Comparison of ENCODE assay signal across 21 cellular contexts in genomic region chr6:26412225-26412624, GRCh38. TPM values are rescaled to one million over a fixed set of nuclear protein-coding genes. Genes with fewer than 3 reads are reported as not detected.
DNase-seq lines count a peak whose midpoint lies in the region; ATAC-seq, FAIRE-seq and TF ChIP-seq lines count a peak whose summit lies in the region.
"Had no signal": no experiment of that assay in that cellular context is flagged by ENCODE, and none has a peak within 500 bp of the region (broad histone marks: within the 10 kb centered on the region; RNA-seq: fewer than 3 reads in every experiment).

No MANE protein-coding gene starts in this region.

- H3K9me1 ChIP-seq in K562 (ENCODE audit: control insufficient read depth, insufficient read depth, low read length) = no peaks in the 10 kb centered on the region

- no peak for FAIRE-seq in K562 (lab: Jason Lieb, UNC)

- H3K4me3 ChIP-seq in K562 = no peak overlapping the region
- H3K4me3 ChIP-seq: HAP-1, ovary, tibial nerve had no signal

- H4K20me1 ChIP-seq in K562 (replicated peaks; ENCODE audit: control insufficient read depth, insufficient read depth, low read length) = no peaks in the 10 kb centered on the region

- 33% methylated on average over 3 of the region's 3 CpGs for WGBS in K562 (ENCODE audit: insufficient coverage, low coverage, missing lambda C conversion rate)

- H3K4me1 ChIP-seq in K562 (replicated peaks in 1 of 2; ENCODE audit: control insufficient read depth in 2 of 2, insufficient read depth in 2 of 2, low read length in 2 of 2) = peaks cover 3 to 5% of the 10 kb centered on the region in 2 experiments; a peak in 3 of 5 replicates
- H3K4me1 ChIP-seq: HAP-1 had no signal

- no peak overlapping the region for H3K27ac ChIP-seq in CD4-positive, alpha-beta T cell (ENCODE audit: low read depth, low read length)
- no peak overlapping the region for H3K27ac ChIP-seq in K562 (ENCODE audit: extremely low read depth, low read depth, low read length)
- H3K27ac ChIP-seq: HL-60, ovary, tibial nerve had no signal

- TF ChIP-seq EP300 in K562 (IDR thresholded peaks at IDR 0.05; ENCODE audit: low read length) = no peak

- no peak for TF ChIP-seq POLR2A in K562 (conservative IDR thresholded peaks at IDR 0.05)

- CTCF ChIA-PET in CD4-positive, alpha-beta T cell (lab: Charles Lee) = no interaction called here
- CTCF ChIA-PET in K562 (lab: Yijun Ruan, JAX; ENCODE audit: low intra/inter-chr PET ratio) = no interaction called here

- no peaks in the 10 kb centered on the region for H3K9me3 ChIP-seq in CD4-positive, alpha-beta T cell (ENCODE audit: control insufficient read depth, low read length)
- no peaks in the 10 kb centered on the region for H3K9me3 ChIP-seq in K562 (replicated peaks; ENCODE audit: control insufficient read depth, insufficient read depth, low read depth, low read length)
- H3K9me3 ChIP-seq: BE2C, HAP-1, ovary, tibial nerve had no signal

- H3K36me3 ChIP-seq in K562 (ENCODE audit: control insufficient read depth, insufficient read depth, low read length) = no peaks in the 10 kb centered on the region
- H3K36me3 ChIP-seq: BE2C, HAP-1, ovary had no signal

- no peak for TF ChIP-seq CTCF in CD4-positive, alpha-beta T cell (IDR thresholded peaks at IDR 0.05)
- no peak for TF ChIP-seq CTCF in K562 (IDR thresholded peaks at IDR 0.05 in 2 of 3, conservative IDR thresholded peaks at IDR 0.05 in 1 of 3; ENCODE audit: insufficient read depth in 2 of 3, low read depth in 1 of 3, low read length in 3 of 3)

- DNase-seq in CD4-positive, alpha-beta T cell = no peak
- DNase-seq in EL (peak; percentile 31), K562 (ENCODE audit: extremely low read depth in 1 of 4, low spot score in 3 of 4) (no peak), SK-N-DZ (ENCODE audit: low spot score) (no peak)
- no peak for DNase-seq in naive thymus-derived CD8-positive, alpha-beta T cell
- no peak for DNase-seq in stimulated activated CD4-positive, alpha-beta T cell treated with anti-CD3 and anti-CD28 coated beads, Interleukin-2, amount 100 ng/mL, for 24 hours
- DNase-seq: activated CD4-positive, alpha-beta T cell treated with anti-CD3 and anti-CD28 coated beads for 1 hour; anterior cingulate cortex; BE2C; effector CD8-positive, alpha-beta T cell; GDM1; left cardiac atrium; NCI-H187 treated with DMSO at 0.1 percent for 48 hours; ovary; RPMI8226; stimulated activated naive CD4-positive, alpha-beta T cell treated with Interleukin-2 at 50 U/mL for 16 hours had no signal

- no peak overlapping the region for H3K4me2 ChIP-seq in K562 (ENCODE audit: insufficient read depth, low read length)

- no peak overlapping the region for H2AFZ ChIP-seq in K562 (ENCODE audit: low read depth, low read length)

- peaks cover 20% of the 10 kb centered on the region for H3K4me1 Mint-ChIP-seq in CD4-positive, alpha-beta T cell (ENCODE audit: low read depth)
- peaks cover 21 to 55% (median 32%) of the 10 kb centered on the region in 4 donors for H3K4me1 Mint-ChIP-seq in naive thymus-derived CD8-positive, alpha-beta T cell

- in situ Hi-C loops in K562 (cut with MboI) = no loop called here

- no peak for TF ChIP-seq RAD21 in K562 (CRISPR knock-in tag; conservative IDR thresholded peaks at IDR 0.05 in 1 of 2, IDR thresholded peaks at IDR 0.05 in 1 of 2)

- POLR2A ChIA-PET in CD4-positive, alpha-beta T cell (lab: Charles Lee) = interaction anchor here (0.5 to 0.6 kb wide), 2 partner anchors 63 to 90 kb away, joined by 3 read pairs; no protein-coding TSS in a partner anchor
- POLR2A ChIA-PET in K562 (lab: Yijun Ruan, JAX) = interaction anchor here (0.6 to 1.3 kb wide), 4 partner anchors 14 to 214 kb away, joined by 3 to 4 read pairs (median 3); a partner anchor contains a TSS
- POLR2A ChIA-PET in naive thymus-derived CD8-positive, alpha-beta T cell (lab: Charles Lee) = interaction anchor here (0.9 kb wide), 1 partner anchor 28 kb away, joined by 3 read pairs; no protein-coding TSS in a partner anchor

- no TSS peak for BruUV-seq in K562 (replicated peaks; lab: Mats Ljungman, UMichigan)

- H3K9me3 Mint-ChIP-seq in CD4-positive, alpha-beta T cell = no peaks in the 10 kb centered on the region
- peaks cover 0 to 16% (median 0%) of the 10 kb centered on the region in 9 donors for H3K9me3 Mint-ChIP-seq in naive thymus-derived CD8-positive, alpha-beta T cell

- no peaks in the 10 kb centered on the region for H3K27me3 Mint-ChIP-seq in CD4-positive, alpha-beta T cell
- H3K27me3 Mint-ChIP-seq in naive thymus-derived CD8-positive, alpha-beta T cell = no peaks in the 10 kb centered on the region

- peaks cover 91% of the 10 kb centered on the region for H3K36me3 Mint-ChIP-seq in CD4-positive, alpha-beta T cell (ENCODE audit: low read depth)
- peaks cover 34 to 82% (median 47%) of the 10 kb centered on the region in 3 donors for H3K36me3 Mint-ChIP-seq in naive thymus-derived CD8-positive, alpha-beta T cell

- intact Hi-C loops in CD4-positive, alpha-beta T cell (cut with DNase I, micrococcal nuclease) = no loop called here
- intact Hi-C loops in K562 (cut with micrococcal nuclease) = no loop called here

- H3K27ac Mint-ChIP-seq in CD4-positive, alpha-beta T cell = peak overlapping the region; percentile 30
- peak overlapping the region; percentile 35 to 86 (median 77) for H3K27ac Mint-ChIP-seq in naive thymus-derived CD8-positive, alpha-beta T cell

- no peak for ATAC-seq in CD4-positive, alpha-beta T cell (ENCODE audit: poor library complexity)
- ATAC-seq in K562 (peak; percentile 17), HG02938 (IDR thresholded peaks at IDR 0.05; ENCODE audit: unreplicated experiment) (no peak)
- no peak for ATAC-seq in naive thymus-derived CD8-positive, alpha-beta T cell
- ATAC-seq: left cardiac atrium, sciatic nerve had no signal

- no peaks in the 10 kb centered on the region for H3K27me3 ChIP-seq in CD4-positive, alpha-beta T cell (ENCODE audit: control insufficient read depth, insufficient read depth, low read length)
- H3K27me3 ChIP-seq in K562 (ENCODE audit: control insufficient read depth in 2 of 2, insufficient read depth in 2 of 2, low read length in 2 of 2) = no peaks in the 10 kb centered on the region
- H3K27me3 ChIP-seq: BE2C, ovary, tibial nerve had no signal

- H3K4me3 Mint-ChIP-seq in CD4-positive, alpha-beta T cell = no peak overlapping the region
- H3K4me3 Mint-ChIP-seq in naive thymus-derived CD8-positive, alpha-beta T cell = peak overlapping the region in 1 of 10 donors; percentile 29

- H3K9ac ChIP-seq in K562 (ENCODE audit: insufficient read depth in 1 of 2, low read depth in 2 of 2, low read length in 2 of 2) = no peak overlapping the region; a peak in 1 of 4 replicates

- H3K79me2 ChIP-seq in K562 (ENCODE audit: control insufficient read depth, insufficient read depth, low read length) = no peaks in the 10 kb centered on the region

RNA-seq across cellular contexts. Expression of gene BTN3A1, which starts 10.2 kb away (rescaled TPM):
- 100 to 1,000 TPM; 109 TPM for total RNA-seq in CD4-positive, alpha-beta T cell
- total RNA-seq in K562 (2011; cell fraction: chromatin; rRNA removed; ENCODE audit: low replicate concordance) = 27.1 and 31.9 TPM in 2 replicates
- total RNA-seq in K562 (2011; cell fraction: nucleolus; rRNA removed) = 9.3 and 13.9 TPM in 2 replicates
- total RNA-seq in K562 (2011; cell fraction: nucleoplasm; rRNA removed) = 16.0 and 21.1 TPM in 2 replicates
- total RNA-seq in K562 (2014; rRNA removed) (2.8 and 3.6 TPM in 2 replicates), K562 (2014; rRNA removed; fragmentation: Illumina TruSeq; extraction: Trizol) (4.3 and 4.7 TPM in 2 replicates), K562 (2015; rRNA removed; fragmentation: Illumina TruSeq; extraction: Trizol) (3.4 and 3.7 TPM in 2 replicates), K562 (2021) (3.9 and 4.2 TPM in 2 replicates)
- polyA plus RNA-seq in K562 (2011; rRNA removed) (8.5 and 11.2 TPM in 2 replicates), K562 (2014; fragmentation: Illumina TruSeq; extraction: Trizol) (4.2 and 4.7 TPM in 2 replicates), K562 (2014; fragmentation: Nextera tagmentation; extraction: Ambion mirVana) (1 to 10 TPM in 1 of 2 experiments, under 1 TPM in 1; 0.84 to 2.5 TPM), K562 (2014; rRNA removed) (4.0 and 4.1 TPM in 2 replicates)
- 2.8 and 4.4 TPM in 2 replicates for polyA plus RNA-seq in K562 (2011; cell fraction: cytosol; rRNA removed)
- 26.6 and 31.8 TPM in 2 replicates for polyA plus RNA-seq in K562 (2011; cell fraction: nucleus; rRNA removed)
- polyA plus RNA-seq in K562 (2012) = 3.9 and 10.6 TPM in 2 replicates
- polyA minus RNA-seq in K562 (2011; rRNA and poly(A)+ RNA removed) = 9.1 and 10.0 TPM in 2 replicates
- polyA minus RNA-seq in K562 (2011; cell fraction: cytosol; rRNA and poly(A)+ RNA removed) = 1.5 and 3.4 TPM in 2 replicates
- 6.9 and 12.1 TPM in 2 replicates for polyA minus RNA-seq in K562 (2011; cell fraction: nucleus; rRNA and poly(A)+ RNA removed)
- total RNA-seq in naive thymus-derived CD8-positive, alpha-beta T cell = 100 to 1,000 TPM; 245 to 250 TPM
- 10 to 100 TPM; 39.8 to 63.0 (median 47.3) TPM for polyA plus RNA-seq in naive thymus-derived CD8-positive, alpha-beta T cell
- polyA plus RNA-seq in SK-N-DZ (2014; cell fraction: cytosol; rRNA removed) = 0.12 TPM in 1 of 2 replicates, not detected in the other
- 0.08 and 0.46 TPM in 2 replicates for polyA plus RNA-seq in SK-N-DZ (2014; cell fraction: nucleus; rRNA removed)

RNA-seq across cellular contexts. Expression of gene BTN3A3, which starts 28.1 kb away (rescaled TPM):
- total RNA-seq in CD4-positive, alpha-beta T cell = 10 to 100 TPM; 21.4 to 26.5 TPM
- 19.6 and 24.0 TPM in 2 replicates for total RNA-seq in K562 (2011; cell fraction: chromatin; rRNA removed; ENCODE audit: low replicate concordance)
- total RNA-seq in K562 (2011; cell fraction: nucleolus; rRNA removed) = 4.6 and 4.8 TPM in 2 replicates
- total RNA-seq in K562 (2011; cell fraction: nucleoplasm; rRNA removed) = 16.4 and 24.1 TPM in 2 replicates
- total RNA-seq in K562 (2014; rRNA removed) = 0.45 and 1.0 TPM in 2 replicates
- 1.2 and 1.4 TPM in 2 replicates for total RNA-seq in K562 (2014; rRNA removed; fragmentation: Illumina TruSeq; extraction: Trizol)
- 0.98 and 1.3 TPM in 2 replicates for total RNA-seq in K562 (2015; rRNA removed; fragmentation: Illumina TruSeq; extraction: Trizol)
- total RNA-seq in K562 (2021) = 1.4 and 1.5 TPM in 2 replicates
- 3.5 and 7.6 TPM in 2 replicates for polyA plus RNA-seq in K562 (2011; rRNA removed)
- polyA plus RNA-seq in K562 (2011; cell fraction: cytosol; rRNA removed) = 0.51 and 1.6 TPM in 2 replicates
- 24.8 and 44.0 TPM in 2 replicates for polyA plus RNA-seq in K562 (2011; cell fraction: nucleus; rRNA removed)
- polyA plus RNA-seq in K562 (2012) = 1.1 and 3.0 TPM in 2 replicates
- polyA plus RNA-seq in K562 (2014; fragmentation: Illumina TruSeq; extraction: Trizol) = 0.71 and 1.00 TPM in 2 replicates
- polyA plus RNA-seq in K562 (2014; fragmentation: Nextera tagmentation; extraction: Ambion mirVana) = under 1 TPM; 0.21 to 0.41 TPM
- 1.1 and 1.3 TPM in 2 replicates for polyA plus RNA-seq in K562 (2014; rRNA removed)
- 5.6 and 15.4 TPM in 2 replicates for polyA minus RNA-seq in K562 (2011; rRNA and poly(A)+ RNA removed)
- 0.19 and 0.82 TPM in 2 replicates for polyA minus RNA-seq in K562 (2011; cell fraction: cytosol; rRNA and poly(A)+ RNA removed)
- polyA minus RNA-seq in K562 (2011; cell fraction: nucleus; rRNA and poly(A)+ RNA removed) = 3.4 and 18.0 TPM in 2 replicates
- total RNA-seq in naive thymus-derived CD8-positive, alpha-beta T cell = 100 to 1,000 TPM; 203 to 208 TPM
- 10 to 100 TPM; 65.0 to 80.2 (median 79.3) TPM for polyA plus RNA-seq in naive thymus-derived CD8-positive, alpha-beta T cell
- 0.38 TPM in 1 of 2 replicates, not detected in the other for polyA plus RNA-seq in SK-N-DZ (2014; cell fraction: cytosol; rRNA removed)
- polyA plus RNA-seq in SK-N-DZ (2014; cell fraction: nucleus; rRNA removed) = 0.26 and 1.3 TPM in 2 replicates

RNA-seq across cellular contexts. Expression of gene BTN2A2, which starts 29.3 kb away (rescaled TPM):
- 10 to 100 TPM in 1 of 2 experiments, 1 to 10 TPM in 1; 9.7 to 10.7 TPM for total RNA-seq in CD4-positive, alpha-beta T cell
- 52.6 and 53.2 TPM in 2 replicates for total RNA-seq in K562 (2011; cell fraction: chromatin; rRNA removed; ENCODE audit: low replicate concordance)
- total RNA-seq in K562 (2011; cell fraction: nucleolus; rRNA removed) = 31.5 and 32.4 TPM in 2 replicates
- 41.5 and 49.2 TPM in 2 replicates for total RNA-seq in K562 (2011; cell fraction: nucleoplasm; rRNA removed)
- total RNA-seq in K562 (2014; rRNA removed) = 5.9 and 8.1 TPM in 2 replicates
- 10.0 and 10.1 TPM in 2 replicates for total RNA-seq in K562 (2014; rRNA removed; fragmentation: Illumina TruSeq; extraction: Trizol)
- 7.9 and 8.6 TPM in 2 replicates for total RNA-seq in K562 (2015; rRNA removed; fragmentation: Illumina TruSeq; extraction: Trizol)
- 10.1 and 11.5 TPM in 2 replicates for total RNA-seq in K562 (2021)
- polyA plus RNA-seq in K562 (2011; rRNA removed) = 15.5 and 17.1 TPM in 2 replicates
- polyA plus RNA-seq in K562 (2011; cell fraction: cytosol; rRNA removed) = 11.3 and 11.6 TPM in 2 replicates
- 46.8 and 65.8 TPM in 2 replicates for polyA plus RNA-seq in K562 (2011; cell fraction: nucleus; rRNA removed)
- 8.6 and 14.3 TPM in 2 replicates for polyA plus RNA-seq in K562 (2012)
- 9.1 and 9.3 TPM in 2 replicates for polyA plus RNA-seq in K562 (2014; fragmentation: Illumina TruSeq; extraction: Trizol)
- 10 to 100 TPM in 1 of 2 experiments, 1 to 10 TPM in 1; 8.4 to 11.7 TPM for polyA plus RNA-seq in K562 (2014; fragmentation: Nextera tagmentation; extraction: Ambion mirVana)
- polyA plus RNA-seq in K562 (2014; rRNA removed) = 10.2 and 11.9 TPM in 2 replicates
- polyA minus RNA-seq in K562 (2011; rRNA and poly(A)+ RNA removed) = 22.6 and 30.6 TPM in 2 replicates
- 6.9 and 8.7 TPM in 2 replicates for polyA minus RNA-seq in K562 (2011; cell fraction: cytosol; rRNA and poly(A)+ RNA removed)
- 23.0 and 33.8 TPM in 2 replicates for polyA minus RNA-seq in K562 (2011; cell fraction: nucleus; rRNA and poly(A)+ RNA removed)
- 10 to 100 TPM; 24.6 to 26.8 TPM for total RNA-seq in naive thymus-derived CD8-positive, alpha-beta T cell
- 1 to 10 TPM; 2.3 to 5.8 (median 2.7) TPM for polyA plus RNA-seq in naive thymus-derived CD8-positive, alpha-beta T cell
- 2.0 and 3.3 TPM in 2 replicates for polyA plus RNA-seq in SK-N-DZ (2014; cell fraction: cytosol; rRNA removed)
- 3.6 and 6.1 TPM in 2 replicates for polyA plus RNA-seq in SK-N-DZ (2014; cell fraction: nucleus; rRNA removed)

RNA-seq across cellular contexts. Expression of gene BTN2A1, which starts 45.5 kb away (rescaled TPM):
- 10 to 100 TPM; 16.2 to 17.5 TPM for total RNA-seq in CD4-positive, alpha-beta T cell
- total RNA-seq in K562 (2011; cell fraction: chromatin; rRNA removed; ENCODE audit: low replicate concordance) = 41.4 and 45.8 TPM in 2 replicates
- total RNA-seq in K562 (2011; cell fraction: nucleolus; rRNA removed) = 30.1 and 32.4 TPM in 2 replicates
- total RNA-seq in K562 (2011; cell fraction: nucleoplasm; rRNA removed) = 28.4 and 29.5 TPM in 2 replicates
- 6.7 and 6.8 TPM in 2 replicates for total RNA-seq in K562 (2014; rRNA removed)
- total RNA-seq in K562 (2014; rRNA removed; fragmentation: Illumina TruSeq; extraction: Trizol) = 17.2 and 17.6 TPM in 2 replicates
- total RNA-seq in K562 (2015; rRNA removed; fragmentation: Illumina TruSeq; extraction: Trizol) = 15.9 and 16.2 TPM in 2 replicates
- 13.0 and 13.5 TPM in 2 replicates for total RNA-seq in K562 (2021)
- polyA plus RNA-seq in K562 (2011; rRNA removed) = 18.9 and 23.2 TPM in 2 replicates
- polyA plus RNA-seq in K562 (2011; cell fraction: cytosol; rRNA removed) = 13.3 and 16.1 TPM in 2 replicates
- 33.9 and 39.5 TPM in 2 replicates for polyA plus RNA-seq in K562 (2011; cell fraction: nucleus; rRNA removed)
- 12.6 and 22.3 TPM in 2 replicates for polyA plus RNA-seq in K562 (2012)
- polyA plus RNA-seq in K562 (2014; fragmentation: Illumina TruSeq; extraction: Trizol) = 19.4 and 22.1 TPM in 2 replicates
- 10 to 100 TPM in 1 of 2 experiments, 1 to 10 TPM in 1; 7.0 to 16.4 TPM for polyA plus RNA-seq in K562 (2014; fragmentation: Nextera tagmentation; extraction: Ambion mirVana)
- polyA plus RNA-seq in K562 (2014; rRNA removed) = 18.0 and 21.7 TPM in 2 replicates
- 22.7 and 32.0 TPM in 2 replicates for polyA minus RNA-seq in K562 (2011; rRNA and poly(A)+ RNA removed)
- 6.4 and 8.2 TPM in 2 replicates for polyA minus RNA-seq in K562 (2011; cell fraction: cytosol; rRNA and poly(A)+ RNA removed)
- 11.0 and 19.7 TPM in 2 replicates for polyA minus RNA-seq in K562 (2011; cell fraction: nucleus; rRNA and poly(A)+ RNA removed)
- 10 to 100 TPM; 59.0 to 63.6 TPM for total RNA-seq in naive thymus-derived CD8-positive, alpha-beta T cell
- polyA plus RNA-seq in naive thymus-derived CD8-positive, alpha-beta T cell = 10 to 100 TPM in 2 of 3 donors, 1 to 10 TPM in 1; 9.6 to 13.7 (median 11.6) TPM
- polyA plus RNA-seq in SK-N-DZ (2014; cell fraction: cytosol; rRNA removed) = 17.2 and 17.9 TPM in 2 replicates
- 19.9 and 23.3 TPM in 2 replicates for polyA plus RNA-seq in SK-N-DZ (2014; cell fraction: nucleus; rRNA removed)

RNA-seq across cellular contexts. Expression of gene BTN3A2, which starts 47.2 kb away (rescaled TPM):
- total RNA-seq in CD4-positive, alpha-beta T cell = 10 to 100 TPM; 40.6 to 45.5 TPM
- total RNA-seq in K562 (2011; cell fraction: chromatin; rRNA removed; ENCODE audit: low replicate concordance) = 20.7 and 24.8 TPM in 2 replicates
- 11.8 and 12.0 TPM in 2 replicates for total RNA-seq in K562 (2011; cell fraction: nucleolus; rRNA removed)
- 14.7 and 20.5 TPM in 2 replicates for total RNA-seq in K562 (2011; cell fraction: nucleoplasm; rRNA removed)
- total RNA-seq in K562 (2014; rRNA removed) (2.7 and 3.1 TPM in 2 replicates), K562 (2014; rRNA removed; fragmentation: Illumina TruSeq; extraction: Trizol) (5.8 and 6.8 TPM in 2 replicates), K562 (2015; rRNA removed; fragmentation: Illumina TruSeq; extraction: Trizol) (4.4 and 5.3 TPM in 2 replicates), K562 (2021) (5.1 and 6.4 TPM in 2 replicates)
- polyA plus RNA-seq in K562 (2011; rRNA removed) (10.1 and 11.2 TPM in 2 replicates), K562 (2014; fragmentation: Illumina TruSeq; extraction: Trizol) (6.1 and 7.6 TPM in 2 replicates), K562 (2014; fragmentation: Nextera tagmentation; extraction: Ambion mirVana) (1 to 10 TPM; 3.5 to 7.5 TPM), K562 (2014; rRNA removed) (6.2 and 7.7 TPM in 2 replicates)
- 3.7 and 5.9 TPM in 2 replicates for polyA plus RNA-seq in K562 (2011; cell fraction: cytosol; rRNA removed)
- 19.2 and 19.7 TPM in 2 replicates for polyA plus RNA-seq in K562 (2011; cell fraction: nucleus; rRNA removed)
- polyA plus RNA-seq in K562 (2012) = 5.5 and 7.0 TPM in 2 replicates
- 15.3 and 16.2 TPM in 2 replicates for polyA minus RNA-seq in K562 (2011; rRNA and poly(A)+ RNA removed)
- polyA minus RNA-seq in K562 (2011; cell fraction: cytosol; rRNA and poly(A)+ RNA removed) = 4.1 and 5.9 TPM in 2 replicates
- 4.7 and 11.4 TPM in 2 replicates for polyA minus RNA-seq in K562 (2011; cell fraction: nucleus; rRNA and poly(A)+ RNA removed)
- 100 to 1,000 TPM; 148 to 158 TPM for total RNA-seq in naive thymus-derived CD8-positive, alpha-beta T cell
- polyA plus RNA-seq in naive thymus-derived CD8-positive, alpha-beta T cell = 100 to 1,000 TPM; 119 to 160 (median 151) TPM
- 0.13 and 0.29 TPM in 2 replicates for polyA plus RNA-seq in SK-N-DZ (2014; cell fraction: cytosol; rRNA removed)
- 0.18 and 2.4 TPM in 2 replicates for polyA plus RNA-seq in SK-N-DZ (2014; cell fraction: nucleus; rRNA removed)
